In the genomic region with DNA sequence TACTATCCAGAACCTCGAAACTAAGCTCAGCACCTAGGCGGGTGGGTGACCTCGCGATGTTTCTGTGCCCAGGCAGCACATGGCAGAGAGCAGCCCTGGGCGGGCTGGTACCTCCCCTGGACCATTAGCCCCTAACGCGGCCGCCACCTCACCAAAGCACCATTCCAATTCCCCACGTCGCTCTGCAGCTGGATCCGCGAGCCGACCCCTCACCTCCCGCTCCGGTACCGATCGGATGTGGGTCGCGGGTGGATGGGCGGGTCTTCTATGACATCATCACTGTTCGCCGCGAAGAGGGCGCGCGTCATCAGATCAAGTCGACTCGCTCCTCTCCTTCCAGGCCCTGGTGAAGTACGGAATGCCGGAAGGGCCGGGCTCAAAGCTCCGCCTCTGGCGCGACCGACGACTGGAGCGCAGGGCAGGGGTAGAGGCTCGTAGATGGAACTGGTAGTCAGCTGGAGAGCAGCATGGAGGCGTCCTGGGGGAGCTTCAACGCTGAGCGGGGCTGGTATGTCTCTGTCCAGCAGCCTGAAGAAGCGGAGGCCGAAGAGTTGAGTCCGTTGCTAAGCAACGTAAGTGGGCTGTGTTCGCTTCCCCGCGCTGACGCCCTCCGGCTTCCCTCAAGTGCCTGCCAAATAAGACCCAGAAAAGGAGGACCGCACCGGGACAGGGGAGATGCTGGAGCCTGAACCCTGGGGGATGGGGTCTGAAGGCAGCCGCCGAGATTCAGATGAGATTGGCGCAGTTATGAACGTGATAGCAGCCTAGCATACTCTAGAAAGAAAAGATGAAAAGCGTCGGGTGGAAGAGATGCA, we compare ENCODE assay signal across 1 cellular context.
TF ChIP-seq lines count a peak whose summit lies in the region.

Gene SLC38A6 (plus strand): TSS at position 435 of the 815 bp plus-strand sequence. CDS start 33 bp downstream, at position 468.
A gene with protein sequence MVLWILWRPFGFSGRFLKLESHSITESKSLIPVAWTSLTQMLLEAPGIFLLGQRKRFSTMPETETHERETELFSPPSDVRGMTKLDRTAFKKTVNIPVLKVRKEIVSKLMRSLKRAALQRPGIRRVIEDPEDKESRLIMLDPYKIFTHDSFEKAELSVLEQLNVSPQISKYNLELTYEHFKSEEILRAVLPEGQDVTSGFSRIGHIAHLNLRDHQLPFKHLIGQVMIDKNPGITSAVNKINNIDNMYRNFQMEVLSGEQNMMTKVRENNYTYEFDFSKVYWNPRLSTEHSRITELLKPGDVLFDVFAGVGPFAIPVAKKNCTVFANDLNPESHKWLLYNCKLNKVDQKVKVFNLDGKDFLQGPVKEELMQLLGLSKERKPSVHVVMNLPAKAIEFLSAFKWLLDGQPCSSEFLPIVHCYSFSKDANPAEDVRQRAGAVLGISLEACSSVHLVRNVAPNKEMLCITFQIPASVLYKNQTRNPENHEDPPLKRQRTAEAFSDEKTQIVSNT (minus strand): TSS at position 269 of the 815 bp plus-strand sequence. CDS start 106 bp downstream, at position 163.

TF ChIP-seq in WTC11, 78 proteins besides CTCF, POLR2A, EP300 and RAD21 (continued from another document and continues in another):
- TF ChIP-seq, protein P1, sequence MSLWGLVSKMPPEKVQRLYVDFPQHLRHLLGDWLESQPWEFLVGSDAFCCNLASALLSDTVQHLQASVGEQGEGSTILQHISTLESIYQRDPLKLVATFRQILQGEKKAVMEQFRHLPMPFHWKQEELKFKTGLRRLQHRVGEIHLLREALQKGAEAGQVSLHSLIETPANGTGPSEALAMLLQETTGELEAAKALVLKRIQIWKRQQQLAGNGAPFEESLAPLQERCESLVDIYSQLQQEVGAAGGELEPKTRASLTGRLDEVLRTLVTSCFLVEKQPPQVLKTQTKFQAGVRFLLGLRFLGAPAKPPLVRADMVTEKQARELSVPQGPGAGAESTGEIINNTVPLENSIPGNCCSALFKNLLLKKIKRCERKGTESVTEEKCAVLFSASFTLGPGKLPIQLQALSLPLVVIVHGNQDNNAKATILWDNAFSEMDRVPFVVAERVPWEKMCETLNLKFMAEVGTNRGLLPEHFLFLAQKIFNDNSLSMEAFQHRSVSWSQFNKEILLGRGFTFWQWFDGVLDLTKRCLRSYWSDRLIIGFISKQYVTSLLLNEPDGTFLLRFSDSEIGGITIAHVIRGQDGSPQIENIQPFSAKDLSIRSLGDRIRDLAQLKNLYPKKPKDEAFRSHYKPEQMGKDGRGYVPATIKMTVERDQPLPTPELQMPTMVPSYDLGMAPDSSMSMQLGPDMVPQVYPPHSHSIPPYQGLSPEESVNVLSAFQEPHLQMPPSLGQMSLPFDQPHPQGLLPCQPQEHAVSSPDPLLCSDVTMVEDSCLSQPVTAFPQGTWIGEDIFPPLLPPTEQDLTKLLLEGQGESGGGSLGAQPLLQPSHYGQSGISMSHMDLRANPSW (CRISPR knock-in tag; conservative IDR thresholded peaks at IDR 0.05; ENCODE audit: low read depth) = no peak
- TF ChIP-seq NFE2L1 (CRISPR knock-in tag; IDR thresholded peaks at IDR 0.05) = no peak
- TF ChIP-seq, protein P2, sequence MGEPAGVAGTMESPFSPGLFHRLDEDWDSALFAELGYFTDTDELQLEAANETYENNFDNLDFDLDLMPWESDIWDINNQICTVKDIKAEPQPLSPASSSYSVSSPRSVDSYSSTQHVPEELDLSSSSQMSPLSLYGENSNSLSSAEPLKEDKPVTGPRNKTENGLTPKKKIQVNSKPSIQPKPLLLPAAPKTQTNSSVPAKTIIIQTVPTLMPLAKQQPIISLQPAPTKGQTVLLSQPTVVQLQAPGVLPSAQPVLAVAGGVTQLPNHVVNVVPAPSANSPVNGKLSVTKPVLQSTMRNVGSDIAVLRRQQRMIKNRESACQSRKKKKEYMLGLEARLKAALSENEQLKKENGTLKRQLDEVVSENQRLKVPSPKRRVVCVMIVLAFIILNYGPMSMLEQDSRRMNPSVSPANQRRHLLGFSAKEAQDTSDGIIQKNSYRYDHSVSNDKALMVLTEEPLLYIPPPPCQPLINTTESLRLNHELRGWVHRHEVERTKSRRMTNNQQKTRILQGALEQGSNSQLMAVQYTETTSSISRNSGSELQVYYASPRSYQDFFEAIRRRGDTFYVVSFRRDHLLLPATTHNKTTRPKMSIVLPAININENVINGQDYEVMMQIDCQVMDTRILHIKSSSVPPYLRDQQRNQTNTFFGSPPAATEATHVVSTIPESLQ (CRISPR knock-in tag; IDR thresholded peaks at IDR 0.05) = no peak
- peak; percentile 85 for TF ChIP-seq CREB1 (CRISPR knock-in tag; IDR thresholded peaks at IDR 0.05)
- TF ChIP-seq, protein P3, sequence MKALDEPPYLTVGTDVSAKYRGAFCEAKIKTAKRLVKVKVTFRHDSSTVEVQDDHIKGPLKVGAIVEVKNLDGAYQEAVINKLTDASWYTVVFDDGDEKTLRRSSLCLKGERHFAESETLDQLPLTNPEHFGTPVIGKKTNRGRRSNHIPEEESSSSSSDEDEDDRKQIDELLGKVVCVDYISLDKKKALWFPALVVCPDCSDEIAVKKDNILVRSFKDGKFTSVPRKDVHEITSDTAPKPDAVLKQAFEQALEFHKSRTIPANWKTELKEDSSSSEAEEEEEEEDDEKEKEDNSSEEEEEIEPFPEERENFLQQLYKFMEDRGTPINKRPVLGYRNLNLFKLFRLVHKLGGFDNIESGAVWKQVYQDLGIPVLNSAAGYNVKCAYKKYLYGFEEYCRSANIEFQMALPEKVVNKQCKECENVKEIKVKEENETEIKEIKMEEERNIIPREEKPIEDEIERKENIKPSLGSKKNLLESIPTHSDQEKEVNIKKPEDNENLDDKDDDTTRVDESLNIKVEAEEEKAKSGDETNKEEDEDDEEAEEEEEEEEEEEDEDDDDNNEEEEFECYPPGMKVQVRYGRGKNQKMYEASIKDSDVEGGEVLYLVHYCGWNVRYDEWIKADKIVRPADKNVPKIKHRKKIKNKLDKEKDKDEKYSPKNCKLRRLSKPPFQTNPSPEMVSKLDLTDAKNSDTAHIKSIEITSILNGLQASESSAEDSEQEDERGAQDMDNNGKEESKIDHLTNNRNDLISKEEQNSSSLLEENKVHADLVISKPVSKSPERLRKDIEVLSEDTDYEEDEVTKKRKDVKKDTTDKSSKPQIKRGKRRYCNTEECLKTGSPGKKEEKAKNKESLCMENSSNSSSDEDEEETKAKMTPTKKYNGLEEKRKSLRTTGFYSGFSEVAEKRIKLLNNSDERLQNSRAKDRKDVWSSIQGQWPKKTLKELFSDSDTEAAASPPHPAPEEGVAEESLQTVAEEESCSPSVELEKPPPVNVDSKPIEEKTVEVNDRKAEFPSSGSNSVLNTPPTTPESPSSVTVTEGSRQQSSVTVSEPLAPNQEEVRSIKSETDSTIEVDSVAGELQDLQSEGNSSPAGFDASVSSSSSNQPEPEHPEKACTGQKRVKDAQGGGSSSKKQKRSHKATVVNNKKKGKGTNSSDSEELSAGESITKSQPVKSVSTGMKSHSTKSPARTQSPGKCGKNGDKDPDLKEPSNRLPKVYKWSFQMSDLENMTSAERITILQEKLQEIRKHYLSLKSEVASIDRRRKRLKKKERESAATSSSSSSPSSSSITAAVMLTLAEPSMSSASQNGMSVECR (CRISPR knock-in tag; IDR thresholded peaks at IDR 0.05; ENCODE audit: borderline replicate concordance) = no peak
- TF ChIP-seq, protein P4, sequence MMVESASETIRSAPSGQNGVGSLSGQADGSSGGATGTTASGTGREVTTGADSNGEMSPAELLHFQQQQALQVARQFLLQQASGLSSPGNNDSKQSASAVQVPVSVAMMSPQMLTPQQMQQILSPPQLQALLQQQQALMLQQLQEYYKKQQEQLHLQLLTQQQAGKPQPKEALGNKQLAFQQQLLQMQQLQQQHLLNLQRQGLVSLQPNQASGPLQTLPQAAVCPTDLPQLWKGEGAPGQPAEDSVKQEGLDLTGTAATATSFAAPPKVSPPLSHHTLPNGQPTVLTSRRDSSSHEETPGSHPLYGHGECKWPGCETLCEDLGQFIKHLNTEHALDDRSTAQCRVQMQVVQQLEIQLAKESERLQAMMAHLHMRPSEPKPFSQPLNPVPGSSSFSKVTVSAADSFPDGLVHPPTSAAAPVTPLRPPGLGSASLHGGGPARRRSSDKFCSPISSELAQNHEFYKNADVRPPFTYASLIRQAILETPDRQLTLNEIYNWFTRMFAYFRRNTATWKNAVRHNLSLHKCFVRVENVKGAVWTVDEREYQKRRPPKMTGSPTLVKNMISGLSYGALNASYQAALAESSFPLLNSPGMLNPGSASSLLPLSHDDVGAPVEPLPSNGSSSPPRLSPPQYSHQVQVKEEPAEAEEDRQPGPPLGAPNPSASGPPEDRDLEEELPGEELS (CRISPR knock-in tag; IDR thresholded peaks at IDR 0.05) = peak; percentile 23; the same call in 1 of the 2 replicates
- no peak for TF ChIP-seq ZNF423 (CRISPR knock-in tag; IDR thresholded peaks at IDR 0.05)
- peak; percentile 99 for TF ChIP-seq CREM (CRISPR knock-in tag; IDR thresholded peaks at IDR 0.05)
- TF ChIP-seq, protein P5, sequence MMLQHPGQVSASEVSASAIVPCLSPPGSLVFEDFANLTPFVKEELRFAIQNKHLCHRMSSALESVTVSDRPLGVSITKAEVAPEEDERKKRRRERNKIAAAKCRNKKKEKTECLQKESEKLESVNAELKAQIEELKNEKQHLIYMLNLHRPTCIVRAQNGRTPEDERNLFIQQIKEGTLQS (CRISPR knock-in tag; conservative IDR thresholded peaks at IDR 0.05) = no peak
- peak; percentile 91 for TF ChIP-seq ZBTB21 (CRISPR knock-in tag; IDR thresholded peaks at IDR 0.05; ENCODE audit: borderline replicate concordance)
- TF ChIP-seq PRDM15 (CRISPR knock-in tag; IDR thresholded peaks at IDR 0.05) = no peak
- no peak for TF ChIP-seq JAZF1 (CRISPR knock-in tag; IDR thresholded peaks at IDR 0.05)
- TF ChIP-seq RORB (CRISPR knock-in tag; IDR thresholded peaks at IDR 0.05) = no peak
- TF ChIP-seq, protein P6, sequence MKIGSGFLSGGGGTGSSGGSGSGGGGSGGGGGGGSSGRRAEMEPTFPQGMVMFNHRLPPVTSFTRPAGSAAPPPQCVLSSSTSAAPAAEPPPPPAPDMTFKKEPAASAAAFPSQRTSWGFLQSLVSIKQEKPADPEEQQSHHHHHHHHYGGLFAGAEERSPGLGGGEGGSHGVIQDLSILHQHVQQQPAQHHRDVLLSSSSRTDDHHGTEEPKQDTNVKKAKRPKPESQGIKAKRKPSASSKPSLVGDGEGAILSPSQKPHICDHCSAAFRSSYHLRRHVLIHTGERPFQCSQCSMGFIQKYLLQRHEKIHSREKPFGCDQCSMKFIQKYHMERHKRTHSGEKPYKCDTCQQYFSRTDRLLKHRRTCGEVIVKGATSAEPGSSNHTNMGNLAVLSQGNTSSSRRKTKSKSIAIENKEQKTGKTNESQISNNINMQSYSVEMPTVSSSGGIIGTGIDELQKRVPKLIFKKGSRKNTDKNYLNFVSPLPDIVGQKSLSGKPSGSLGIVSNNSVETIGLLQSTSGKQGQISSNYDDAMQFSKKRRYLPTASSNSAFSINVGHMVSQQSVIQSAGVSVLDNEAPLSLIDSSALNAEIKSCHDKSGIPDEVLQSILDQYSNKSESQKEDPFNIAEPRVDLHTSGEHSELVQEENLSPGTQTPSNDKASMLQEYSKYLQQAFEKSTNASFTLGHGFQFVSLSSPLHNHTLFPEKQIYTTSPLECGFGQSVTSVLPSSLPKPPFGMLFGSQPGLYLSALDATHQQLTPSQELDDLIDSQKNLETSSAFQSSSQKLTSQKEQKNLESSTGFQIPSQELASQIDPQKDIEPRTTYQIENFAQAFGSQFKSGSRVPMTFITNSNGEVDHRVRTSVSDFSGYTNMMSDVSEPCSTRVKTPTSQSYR (CRISPR knock-in tag; IDR thresholded peaks at IDR 0.05) = 0 out of 2 replicates have a peak, but pooled peaks have one; percentile 14
- TF ChIP-seq ESRRA (CRISPR knock-in tag; IDR thresholded peaks at IDR 0.05; ENCODE audit: borderline replicate concordance) = no peak
- TF ChIP-seq TCF7 (CRISPR knock-in tag; IDR thresholded peaks at IDR 0.05; ENCODE audit: low read depth) = no peak
- no peak for TF ChIP-seq IRF2 (CRISPR knock-in tag; IDR thresholded peaks at IDR 0.05; ENCODE audit: borderline replicate concordance, low read depth)
- no peak for TF ChIP-seq ZNF396 (CRISPR knock-in tag; IDR thresholded peaks at IDR 0.05; ENCODE audit: borderline replicate concordance)
- TF ChIP-seq ETV6 (CRISPR knock-in tag; IDR thresholded peaks at IDR 0.05) = peak; percentile 92
- TF ChIP-seq EMX1 (CRISPR knock-in tag; IDR thresholded peaks at IDR 0.05) = no peak
- no peak for TF ChIP-seq MLX (CRISPR knock-in tag; IDR thresholded peaks at IDR 0.05)
- no peak for TF ChIP-seq ZNF416 (CRISPR knock-in tag; IDR thresholded peaks at IDR 0.05)
- 0 out of 2 replicates have a peak, but pooled peaks have one; percentile 31 for TF ChIP-seq TP53 (CRISPR knock-in tag; IDR thresholded peaks at IDR 0.05)
- 0 out of 2 replicates have a peak, but pooled peaks have one; percentile 43 for TF ChIP-seq E2F5 (CRISPR knock-in tag; IDR thresholded peaks at IDR 0.05)
- TF ChIP-seq GABPB1 (CRISPR knock-in tag; IDR thresholded peaks at IDR 0.05) = peak; percentile 61; the same call in 1 of the 2 replicates
- peak; percentile 100 for TF ChIP-seq ZNF317 (CRISPR knock-in tag; IDR thresholded peaks at IDR 0.05; ENCODE audit: borderline replicate concordance, low read depth)
- TF ChIP-seq NR3C1 (CRISPR knock-in tag; conservative IDR thresholded peaks at IDR 0.05; ENCODE audit: low read depth) = 0 out of 2 replicates have a peak, but pooled peaks have one; percentile 34
- peak; percentile 98 for TF ChIP-seq SP1 (CRISPR knock-in tag; conservative IDR thresholded peaks at IDR 0.05)
